In genomic region chr18:51227660-51228059, GRCh38 we compare ENCODE assay signal across 25 cellular contexts.
"Had no signal": no experiment of that assay in that cellular context is flagged by ENCODE, and none has a peak within 500 bp of the region (broad histone marks: within the 10 kb centered on the region; RNA-seq: fewer than 3 reads in every experiment).

No MANE protein-coding gene starts in this region.

- H3K4me1 ChIP-seq: lower lobe of right lung, prostate gland, spleen, tibial nerve, vagina had no signal

- H3K9me3 ChIP-seq: lower lobe of right lung, ovary, prostate gland, spleen, vagina had no signal

- H3K4me3 ChIP-seq: lower lobe of right lung, ovary, prostate gland, spleen, tibial nerve, vagina had no signal

- DNase-seq: head of caudate nucleus; hippocampal formation; kidney glomerular epithelial cell; left cardiac atrium; left ventricle myocardium superior; lower lobe of right lung; mammary epithelial cell; mesenchymal stem cell; naive thymus-derived CD4-positive, alpha-beta T cell; ovary; retina; right cardiac atrium; small intestine; spleen; stimulated activated CD4-positive, alpha-beta T cell treated with anti-CD3 and anti-CD28 coated beads, Interleukin-1b, Interleukin-23, amount 100 ng/mL, for 48 hours; stimulated activated CD4-positive, alpha-beta T cell treated with anti-CD3 and anti-CD28 coated beads, Interleukin-2, amount 100 ng/mL, for 48 hours; stimulated activated CD4-positive, alpha-beta T cell treated with anti-CD3 and anti-CD28 coated beads, Interleukin-4, amount 100 ng/mL, for 4 hours; stimulated activated CD8-positive, alpha-beta memory T cell treated with anti-CD3 and anti-CD28 coated beads, Interleukin-4, amount 100 ng/mL, for 48 hours; stimulated activated naive CD4-positive, alpha-beta T cell treated with Interleukin-2 at 50 U/mL for 16 hours; stimulated activated naive CD8-positive, alpha-beta T cell treated with anti-CD3 and anti-CD28 coated beads, Interleukin-15, amount 100 ng/mL, for 72 hours; substantia nigra had no signal

- H3K36me3 ChIP-seq: lower lobe of right lung, ovary, prostate gland, spleen, vagina had no signal

- H3K27ac ChIP-seq: lower lobe of right lung, ovary, prostate gland, spleen, tibial nerve, vagina had no signal

- H3K27me3 ChIP-seq: ovary, spleen, tibial nerve, vagina had no signal

- FAIRE-seq: keratinocyte, small intestine had no signal
